Comparison of ENCODE assay signal across 11 cellular contexts in the genomic region with DNA sequence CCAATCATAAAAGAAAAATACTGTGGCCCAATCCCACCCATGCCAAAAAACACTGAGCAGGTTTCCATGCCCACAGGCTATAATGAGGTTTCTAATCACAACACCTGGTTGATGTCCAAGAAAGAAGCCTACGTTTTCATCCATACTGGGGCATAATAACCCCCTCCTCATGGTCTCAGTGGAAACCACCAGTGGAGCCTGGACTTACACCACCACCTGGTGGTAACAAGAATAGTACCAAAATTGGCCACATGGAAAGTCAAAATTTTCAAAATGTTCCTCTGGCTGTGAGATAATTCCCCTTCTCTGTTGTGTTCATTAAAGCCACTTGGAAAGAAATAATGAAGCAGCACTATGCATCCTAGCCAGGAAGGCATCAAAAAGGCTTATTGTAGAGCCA.
A peak's percentile ranks its signal among the peaks of the same experiment; 100 is the strongest.
DNase-seq lines count a peak whose midpoint lies in the region; ATAC-seq and TF ChIP-seq lines count a peak whose summit lies in the region.
"Had no signal": no experiment of that assay in that cellular context is flagged by ENCODE, and none has a peak within 500 bp of the region (broad histone marks: within the 10 kb centered on the region; RNA-seq: fewer than 3 reads in every experiment).

No MANE protein-coding gene starts in this region.

- no peaks in the 10 kb centered on the region for H3F3A ChIP-seq in GM23248 (ENCODE audit: insufficient read depth)

- ATAC-seq in HG03097 (IDR thresholded peaks at IDR 0.05; ENCODE audit: low FRiP score, unreplicated experiment) (no peak), aorta (ENCODE audit: low FRiP score) (no peak)

- no peaks in the 10 kb centered on the region for H3K27me3 Mint-ChIP-seq in CD14-positive monocyte (ENCODE audit: low read depth in 3 of 3)
- H3K27me3 Mint-ChIP-seq: activated CD4-positive, alpha-beta memory T cell treated with anti-CD3 and anti-CD28 coated beads for 36 hours had no signal

- H3K4me3 ChIP-seq in GM23248 (no peak overlapping the region), iPS DF 6.9 (ENCODE audit: low read length) (no peak overlapping the region), aorta (ENCODE audit: low read length in 2 of 2) (no peak overlapping the region)
- H3K4me3 ChIP-seq: ascending aorta had no signal

- no peak overlapping the region for H3K4me2 ChIP-seq in GM23248 (ENCODE audit: unreplicated experiment)

- H3K27ac Mint-ChIP-seq in CD14-positive monocyte = no peak overlapping the region
- H3K27ac Mint-ChIP-seq: activated CD4-positive, alpha-beta memory T cell treated with anti-CD3 and anti-CD28 coated beads for 36 hours had no signal

- H3K27ac ChIP-seq in GM23248 = no peak overlapping the region
- H3K27ac ChIP-seq in iPS DF 6.9 (ENCODE audit: low read length) = no peak overlapping the region
- no peak overlapping the region for H3K27ac ChIP-seq in aorta (ENCODE audit: low read depth in 1 of 2, low read length in 2 of 2)
- H3K27ac ChIP-seq: ascending aorta had no signal

- H3K79me2 ChIP-seq in GM23248 (ENCODE audit: insufficient read depth) = no peaks in the 10 kb centered on the region

- DNase-seq in CD14-positive monocyte (ENCODE audit: low spot score) = no peak
- DNase-seq in GM23248 = peak; percentile 45
- DNase-seq in OCI-M1 (lab: John Stamatoyannopoulos, UW) = peak; percentile 53
- DNase-seq in iPS DF 6.9 (ENCODE audit: low read depth, low spot score) = peak; percentile 22
- DNase-seq in NCI-H2171 treated with DMSO at 0.1 percent for 48 hours (lab: John Stamatoyannopoulos, UW) = no peak
- DNase-seq in aorta = no peak
- DNase-seq in CD1c-positive myeloid dendritic cell (ENCODE audit: extremely low spot score) = no peak
- DNase-seq: activated CD4-positive, alpha-beta memory T cell treated with anti-CD3 and anti-CD28 coated beads for 36 hours; RPMI8226 had no signal

- no peaks in the 10 kb centered on the region for H3K4me1 ChIP-seq in GM23248 (ENCODE audit: insufficient read depth)
- H3K4me1 ChIP-seq in iPS DF 6.9 (ENCODE audit: control insufficient read depth, insufficient read depth, low read length) = no peaks in the 10 kb centered on the region; the same call in 1 of the 2 replicates
- H3K4me1 ChIP-seq in aorta (ENCODE audit: control insufficient read depth in 1 of 2, insufficient read depth in 2 of 2, low read length in 2 of 2) = no peaks in the 10 kb centered on the region
- H3K4me1 ChIP-seq: ascending aorta had no signal

- peaks cover 0 to 4% (median 2%) of the 10 kb centered on the region in 7 donors for H3K9me3 Mint-ChIP-seq in CD14-positive monocyte

- no peaks in the 10 kb centered on the region for H3K27me3 ChIP-seq in GM23248 (replicated peaks; ENCODE audit: insufficient read depth)
- no peaks in the 10 kb centered on the region for H3K27me3 ChIP-seq in iPS DF 6.9 (ENCODE audit: control insufficient read depth, insufficient read depth, low read length)
- H3K27me3 ChIP-seq in aorta (ENCODE audit: control insufficient read depth in 1 of 2, insufficient read depth in 2 of 2, low read length in 1 of 2) = no peaks in the 10 kb centered on the region
- H3K27me3 ChIP-seq: ascending aorta had no signal

- no peak overlapping the region for H3K4me3 Mint-ChIP-seq in CD14-positive monocyte
- H3K4me3 Mint-ChIP-seq: activated CD4-positive, alpha-beta memory T cell treated with anti-CD3 and anti-CD28 coated beads for 36 hours had no signal

- no peaks in the 10 kb centered on the region for H3K36me3 ChIP-seq in GM23248 (ENCODE audit: low read depth)
- H3K36me3 ChIP-seq in iPS DF 6.9 (ENCODE audit: control insufficient read depth, insufficient read depth, low read length) = no peaks in the 10 kb centered on the region
- no peaks in the 10 kb centered on the region for H3K36me3 ChIP-seq in aorta (ENCODE audit: control insufficient read depth in 1 of 2, insufficient read depth in 2 of 2, low read length in 1 of 2)
- H3K36me3 ChIP-seq: ascending aorta had no signal

- H4K20me1 ChIP-seq in GM23248 (ENCODE audit: insufficient read depth) = no peaks in the 10 kb centered on the region

- TF ChIP-seq CTCF in CD14-positive monocyte (IDR thresholded peaks at IDR 0.05) = peak; percentile 23

- no peak overlapping the region for H3K9ac ChIP-seq in GM23248

- no peaks in the 10 kb centered on the region for H3K9me3 ChIP-seq in GM23248 (ENCODE audit: low read depth)
- no peaks in the 10 kb centered on the region for H3K9me3 ChIP-seq in iPS DF 6.9 (ENCODE audit: control insufficient read depth, insufficient read depth, low read length)
- peaks cover 4% of the 10 kb centered on the region for H3K9me3 ChIP-seq in aorta (ENCODE audit: control insufficient read depth, low read length)
- H3K9me3 ChIP-seq: ascending aorta had no signal

- WGBS in GM23248 (ENCODE audit: low coverage in 1 of 2, low lambda C conversion rate in 2 of 2, missing lambda C conversion rate in 2 of 2), 2 experiments = 0 to 13% methylated on average over 1 of the region's 1 CpG
- whole genome bisulfite sequencing in iPS DF 6.9 (ENCODE audit: insufficient coverage, insufficient read length) = no CpG with 5 or more reads among the region's 1 CpG
- WGBS in aorta, 2 donors = 15 to 31% methylated on average over 1 of the region's 1 CpG

- H3K4me1 Mint-ChIP-seq in CD14-positive monocyte = no peaks in the 10 kb centered on the region

- in situ Hi-C loops in GM23248 (cut with MboI) = no loop called here

- no peaks in the 10 kb centered on the region for H3K36me3 Mint-ChIP-seq in CD14-positive monocyte
- H3K36me3 Mint-ChIP-seq: activated CD4-positive, alpha-beta memory T cell treated with anti-CD3 and anti-CD28 coated beads for 36 hours had no signal

- intact Hi-C loops in CD14-positive monocyte (cut with micrococcal nuclease) (no loop called here), aorta (cut with DNase I) (no loop called here)

- no peaks in the 10 kb centered on the region for H3K9me2 ChIP-seq in GM23248 (ENCODE audit: insufficient read depth)

- H2AFZ ChIP-seq in GM23248 = peak overlapping the region; percentile 42

Comparison
In these comparisons a context has a peak if more than half of its experiments do, and no peak if none do; other contexts are left out.
1. DNase-seq: peak in GM23248 (single experiment), OCI-M1 (single experiment) and iPS DF 6.9 (single experiment); none in CD14-positive monocyte (single experiment), NCI-H2171 treated with DMSO at 0.1 percent for 48 hours (single experiment), aorta (0 of 2) and CD1c-positive myeloid dendritic cell (single experiment).